18 cellular contexts compared by ENCODE assay signal in the genomic region with DNA sequence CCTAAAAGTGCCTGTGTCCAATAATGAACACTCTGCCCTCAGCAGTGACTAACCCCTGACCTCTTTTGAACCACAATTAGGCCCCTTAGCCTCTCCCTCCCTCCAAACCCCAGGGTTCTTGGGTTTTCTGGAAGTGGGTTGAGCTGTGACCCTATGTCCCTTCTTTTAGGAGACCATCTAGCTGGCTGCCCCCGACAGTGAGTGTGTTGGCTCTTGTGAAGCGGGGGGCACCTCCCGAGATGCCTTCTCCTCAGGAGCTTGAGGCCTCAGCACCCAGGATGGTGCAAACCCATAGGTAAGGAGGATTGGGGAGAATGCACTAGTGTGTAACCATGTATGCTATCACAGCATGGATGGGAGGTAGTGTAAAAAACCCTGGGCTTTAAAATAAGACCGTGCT. TPM values are rescaled to one million over a fixed set of nuclear protein-coding genes. Genes with fewer than 3 reads are reported as not detected.
A peak's percentile ranks its signal among the peaks of the same experiment; 100 is the strongest.
DNase-seq lines count a peak whose midpoint lies in the region; ATAC-seq and TF ChIP-seq lines count a peak whose summit lies in the region.
"Had no signal": no experiment of that assay in that cellular context is flagged by ENCODE, and none has a peak within 500 bp of the region (broad histone marks: within the 10 kb centered on the region; RNA-seq: fewer than 3 reads in every experiment).

No MANE protein-coding gene starts in this region.

- peak; percentile 26 for DNase-seq in activated T-cell treated with anti-CD3 and anti-CD28 coated beads, Interleukin-2, amount 50 U/mL, for 24 hours
- DNase-seq in activated T-cell treated with anti-CD3 and anti-CD28 coated beads for 4 hours, result no peak
- no peak for DNase-seq in activated T-helper 1 cell treated with anti-CD3 and anti-CD28 coated beads, Interleukin-12 subunit alpha, Interleukin-12 subunit beta, Interleukin-2, Interleukin-4 antibody, amounts not matched to agents 30 ng/mL and 10 ng/mL and 1 ng/mL, durations not matched to agents 14 hours and 24 hours and 36 hours (ENCODE audit: low spot score)
- DNase-seq in naive thymus-derived CD4-positive, alpha-beta T cell, result no peak
- DNase-seq in GM23338 (ENCODE audit: low spot score), result no peak
- no peak for DNase-seq in KG1 (lab: John Stamatoyannopoulos, UW)
- DNase-seq in brain microvascular endothelial cell, result no peak
- DNase-seq: CD4-positive, CD25-positive, alpha-beta regulatory T cell; DMS79; KBM-7; MG63; NCI-H1105 treated with DMSO at 0.1 percent for 48 hours; NCI-H187; NCI-H446; NCI-H748 treated with DMSO at 0.1 percent for 48 hours; PC-9; Right ventricle myocardium superior had no signal

- CTCF ChIA-PET in naive thymus-derived CD4-positive, alpha-beta T cell (lab: Charles Lee), result interaction anchor here (1.4 kb wide), 1 partner anchor 10 kb away, joined by 4 read pairs; no protein-coding TSS in a partner anchor

- no peaks in the 10 kb centered on the region for H3K9me2 ChIP-seq in GM23338 (ENCODE audit: insufficient read depth)

- POLR2A ChIA-PET in naive thymus-derived CD4-positive, alpha-beta T cell (lab: Charles Lee), result interaction anchor here (0.6 to 1.2 kb wide), 3 partner anchors 76 to 176 kb away, joined by 3 to 4 read pairs (median 3); no protein-coding TSS in a partner anchor

- peak overlapping the region; percentile 59 for H3K27ac Mint-ChIP-seq in activated T-cell treated with anti-CD3 and anti-CD28 coated beads, Interleukin-2, amount 50 U/mL, for 24 hours
- peak overlapping the region; percentile 66 for H3K27ac Mint-ChIP-seq in activated T-helper 1 cell treated with anti-CD3 and anti-CD28 coated beads, Interleukin-12 subunit alpha, Interleukin-12 subunit beta, Interleukin-2, Interleukin-4 antibody, amounts not matched to agents 30 ng/mL and 10 ng/mL and 1 ng/mL, durations not matched to agents 14 hours and 24 hours and 36 hours
- peak overlapping the region in 5 of 9 donors; percentile 31 to 87 (median 47) for H3K27ac Mint-ChIP-seq in naive thymus-derived CD4-positive, alpha-beta T cell
- no peak overlapping the region for H3K27ac Mint-ChIP-seq in GM23338

- H3K4me1 ChIP-seq in naive thymus-derived CD4-positive, alpha-beta T cell (ENCODE audit: control insufficient read depth in 2 of 2, insufficient read depth in 2 of 2, low read length in 2 of 2), result no peaks in the 10 kb centered on the region
- H3K4me1 ChIP-seq in GM23338 (ENCODE audit: insufficient read depth), result peaks cover 5% of the 10 kb centered on the region; the same call in 1 of the 2 replicates

- H3K9me3 Mint-ChIP-seq in activated T-cell treated with anti-CD3 and anti-CD28 coated beads, Interleukin-2, amount 50 U/mL, for 24 hours, result no peaks in the 10 kb centered on the region
- H3K9me3 Mint-ChIP-seq in activated T-helper 1 cell treated with anti-CD3 and anti-CD28 coated beads, Interleukin-12 subunit alpha, Interleukin-12 subunit beta, Interleukin-2, Interleukin-4 antibody, amounts not matched to agents 30 ng/mL and 10 ng/mL and 1 ng/mL, durations not matched to agents 14 hours and 24 hours and 36 hours, result no peaks in the 10 kb centered on the region
- H3K9me3 Mint-ChIP-seq in naive thymus-derived CD4-positive, alpha-beta T cell, result no peaks in the 10 kb centered on the region
- no peaks in the 10 kb centered on the region for H3K9me3 Mint-ChIP-seq in GM23338
- H3K9me3 Mint-ChIP-seq: CD4-positive, CD25-positive, alpha-beta regulatory T cell had no signal

- intact Hi-C loops in activated T-helper 1 cell treated with anti-CD3 and anti-CD28 coated beads, Interleukin-12 subunit alpha, Interleukin-12 subunit beta, Interleukin-2, Interleukin-4 antibody, amounts not matched to agents 30 ng/mL and 10 ng/mL and 1 ng/mL, durations not matched to agents 14 hours and 24 hours and 36 hours (cut with micrococcal nuclease), result loop anchor here (10.0 kb wide), 2 partner anchors 887 to 1653 kb away; partner anchors contain the start of genes ILF2, NPR1 and PMF1
- intact Hi-C loops in naive thymus-derived CD4-positive, alpha-beta T cell (cut with micrococcal nuclease), result loop anchor here (10.0 kb wide), 2 partner anchors 353 to 587 kb away; partner anchors contain the start of genes CKS1B (in 1 of the 2), RIT1 (in 1 of the 2) and SHC1 (in 1 of the 2)

- no peak overlapping the region for H3K27ac ChIP-seq in naive thymus-derived CD4-positive, alpha-beta T cell (ENCODE audit: low read depth, low read length)
- H3K27ac ChIP-seq in GM23338 (ENCODE audit: low read depth) (no peak overlapping the region), brain microvascular endothelial cell (no peak overlapping the region)
- H3K27ac ChIP-seq: PC-9 had no signal

- H3K4me3 Mint-ChIP-seq in activated T-cell treated with anti-CD3 and anti-CD28 coated beads, Interleukin-2, amount 50 U/mL, for 24 hours, result no peak overlapping the region
- H3K4me3 Mint-ChIP-seq in activated T-helper 1 cell treated with anti-CD3 and anti-CD28 coated beads, Interleukin-12 subunit alpha, Interleukin-12 subunit beta, Interleukin-2, Interleukin-4 antibody, amounts not matched to agents 30 ng/mL and 10 ng/mL and 1 ng/mL, durations not matched to agents 14 hours and 24 hours and 36 hours, result no peak overlapping the region
- no peak overlapping the region for H3K4me3 Mint-ChIP-seq in naive thymus-derived CD4-positive, alpha-beta T cell
- H3K4me3 Mint-ChIP-seq in GM23338, result no peak overlapping the region

- H3K4me3 ChIP-seq in naive thymus-derived CD4-positive, alpha-beta T cell (ENCODE audit: low read length), result no peak overlapping the region
- H3K4me3 ChIP-seq in GM23338, result no peak overlapping the region
- no peak overlapping the region for H3K4me3 ChIP-seq in brain microvascular endothelial cell (ENCODE audit: low read depth, low read length)
- H3K4me3 ChIP-seq: MG63, PC-9 had no signal

- in situ Hi-C loops in brain microvascular endothelial cell (cut with HindIII; ENCODE audit: low pct_ligation_motif_present, low sequenced_read_pairs), result loop anchor here (25.0 kb wide), 1 partner anchor 184 kb away; no protein-coding TSS in a partner anchor

- H3K4me2 ChIP-seq in GM23338, result no peak overlapping the region
- H3K4me2 ChIP-seq: PC-9 had no signal

- no peak for ATAC-seq in naive thymus-derived CD4-positive, alpha-beta T cell
- ATAC-seq in GM23338, result no peak

- peaks cover 17% of the 10 kb centered on the region for H3K4me1 Mint-ChIP-seq in activated T-cell treated with anti-CD3 and anti-CD28 coated beads, Interleukin-2, amount 50 U/mL, for 24 hours (ENCODE audit: low read depth)
- peaks cover 9% of the 10 kb centered on the region for H3K4me1 Mint-ChIP-seq in activated T-helper 1 cell treated with anti-CD3 and anti-CD28 coated beads, Interleukin-12 subunit alpha, Interleukin-12 subunit beta, Interleukin-2, Interleukin-4 antibody, amounts not matched to agents 30 ng/mL and 10 ng/mL and 1 ng/mL, durations not matched to agents 14 hours and 24 hours and 36 hours (ENCODE audit: low read depth)
- H3K4me1 Mint-ChIP-seq in naive thymus-derived CD4-positive, alpha-beta T cell, result peaks cover 6 to 12% (median 8%) of the 10 kb centered on the region in 7 donors
- H3K4me1 Mint-ChIP-seq in GM23338, result peaks cover 9% of the 10 kb centered on the region

- peaks cover 4% of the 10 kb centered on the region for H4K20me1 ChIP-seq in GM23338 (replicated peaks; ENCODE audit: insufficient read depth)

- H3K27me3 ChIP-seq in naive thymus-derived CD4-positive, alpha-beta T cell (ENCODE audit: control insufficient read depth in 2 of 2, insufficient read depth in 2 of 2, low read length in 2 of 2), result no peaks in the 10 kb centered on the region
- H3K27me3 ChIP-seq in GM23338 (ENCODE audit: insufficient read depth), result no peaks in the 10 kb centered on the region
- H3K27me3 ChIP-seq in brain microvascular endothelial cell (replicated peaks), result no peaks in the 10 kb centered on the region
- H3K27me3 ChIP-seq: MG63 had no signal

- no peak overlapping the region for H2AFZ ChIP-seq in GM23338
- H2AFZ ChIP-seq: PC-9 had no signal

- H3K79me2 ChIP-seq in GM23338 (replicated peaks; ENCODE audit: insufficient read depth), result 0 out of 2 replicates have a peak, but pooled peaks cover 5% of the 10 kb centered on the region

- H3K36me3 ChIP-seq in naive thymus-derived CD4-positive, alpha-beta T cell (ENCODE audit: control insufficient read depth in 2 of 3, insufficient read depth in 3 of 3, low read length in 3 of 3), result peaks cover 0 to 21% (median 7%) of the 10 kb centered on the region in 3 experiments
- H3K36me3 ChIP-seq in GM23338 (ENCODE audit: insufficient read depth), result peaks cover 16% of the 10 kb centered on the region
- peaks cover 36% of the 10 kb centered on the region for H3K36me3 ChIP-seq in brain microvascular endothelial cell (replicated peaks)

- H3K9me3 ChIP-seq in naive thymus-derived CD4-positive, alpha-beta T cell (ENCODE audit: control insufficient read depth in 2 of 3, low read length in 3 of 3), result no peaks in the 10 kb centered on the region
- H3K9me3 ChIP-seq: MG63 had no signal

- H3K27me3 Mint-ChIP-seq in activated T-cell treated with anti-CD3 and anti-CD28 coated beads, Interleukin-2, amount 50 U/mL, for 24 hours, result no peaks in the 10 kb centered on the region
- no peaks in the 10 kb centered on the region for H3K27me3 Mint-ChIP-seq in activated T-helper 1 cell treated with anti-CD3 and anti-CD28 coated beads, Interleukin-12 subunit alpha, Interleukin-12 subunit beta, Interleukin-2, Interleukin-4 antibody, amounts not matched to agents 30 ng/mL and 10 ng/mL and 1 ng/mL, durations not matched to agents 14 hours and 24 hours and 36 hours (ENCODE audit: insufficient read depth)
- H3K27me3 Mint-ChIP-seq in naive thymus-derived CD4-positive, alpha-beta T cell, result no peaks in the 10 kb centered on the region
- H3K27me3 Mint-ChIP-seq in GM23338 (ENCODE audit: insufficient read depth, low read depth, poor library complexity), result no peaks in the 10 kb centered on the region
- H3K27me3 Mint-ChIP-seq: CD4-positive, CD25-positive, alpha-beta regulatory T cell had no signal

- TF ChIP-seq CTCF in GM23338 (conservative IDR thresholded peaks at IDR 0.05; ENCODE audit: low read depth in 2 of 2), result no peak
- no peak for TF ChIP-seq CTCF in brain microvascular endothelial cell (IDR thresholded peaks at IDR 0.05; ENCODE audit: low read depth, low read length, missing control alignments)

- peaks cover 18% of the 10 kb centered on the region; the same call in 1 of the 2 replicates for H3F3A ChIP-seq in GM23338 (replicated peaks; ENCODE audit: low read depth)

- H3K36me3 Mint-ChIP-seq in activated T-cell treated with anti-CD3 and anti-CD28 coated beads, Interleukin-2, amount 50 U/mL, for 24 hours (ENCODE audit: low read depth), result peaks cover 46% of the 10 kb centered on the region
- H3K36me3 Mint-ChIP-seq in activated T-helper 1 cell treated with anti-CD3 and anti-CD28 coated beads, Interleukin-12 subunit alpha, Interleukin-12 subunit beta, Interleukin-2, Interleukin-4 antibody, amounts not matched to agents 30 ng/mL and 10 ng/mL and 1 ng/mL, durations not matched to agents 14 hours and 24 hours and 36 hours (ENCODE audit: low read depth), result peaks cover 14% of the 10 kb centered on the region
- peaks cover 0 to 10% (median 3%) of the 10 kb centered on the region in 5 donors for H3K36me3 Mint-ChIP-seq in naive thymus-derived CD4-positive, alpha-beta T cell
- peaks cover 28% of the 10 kb centered on the region for H3K36me3 Mint-ChIP-seq in GM23338 (ENCODE audit: low read depth)

RNA-seq across cellular contexts. Expression of gene RUSC1, which starts 7.3 kb away (rescaled TPM):
- total RNA-seq in activated T-helper 1 cell treated with anti-CD3 and anti-CD28 coated beads, Interleukin-12 subunit alpha, Interleukin-12 subunit beta, Interleukin-2, Interleukin-4 antibody, amounts not matched to agents 30 ng/mL and 10 ng/mL and 1 ng/mL, durations not matched to agents 14 hours and 24 hours and 36 hours, result 28.7 and 34.7 TPM in 2 replicates
- total RNA-seq in naive thymus-derived CD4-positive, alpha-beta T cell, result 10 to 100 TPM; 14.9 to 26.8 (median 15.7) TPM
- 1 to 10 TPM; 6.8 to 7.7 TPM for polyA plus RNA-seq in naive thymus-derived CD4-positive, alpha-beta T cell
- 57.6 and 87.7 TPM in 2 replicates for total RNA-seq in GM23338 (2014; rRNA removed; shearing (Covaris generic))
- 48.2 and 53.4 TPM in 2 replicates for polyA plus RNA-seq in GM23338 (2016; fragmentation: Nextera tagmentation; extraction: Ambion mirVana)

RNA-seq across cellular contexts. Expression of gene FDPS, which starts 19.3 kb away (rescaled TPM):
- 274 and 289 TPM in 2 replicates for total RNA-seq in activated T-helper 1 cell treated with anti-CD3 and anti-CD28 coated beads, Interleukin-12 subunit alpha, Interleukin-12 subunit beta, Interleukin-2, Interleukin-4 antibody, amounts not matched to agents 30 ng/mL and 10 ng/mL and 1 ng/mL, durations not matched to agents 14 hours and 24 hours and 36 hours
- total RNA-seq in naive thymus-derived CD4-positive, alpha-beta T cell, result 100 to 1,000 TPM in 1 of 5 experiments, 10 to 100 TPM in 4; 58.5 to 193 (median 79.0) TPM
- polyA plus RNA-seq in naive thymus-derived CD4-positive, alpha-beta T cell, result 100 to 1,000 TPM in 1 of 2 donors, 10 to 100 TPM in 1; 99.3 to 102 TPM
- 274 and 287 TPM in 2 replicates for total RNA-seq in GM23338 (2014; rRNA removed; shearing (Covaris generic))
- polyA plus RNA-seq in GM23338 (2016; fragmentation: Nextera tagmentation; extraction: Ambion mirVana), result 366 and 373 TPM in 2 replicates

RNA-seq across cellular contexts. Expression of gene PKLR, which starts 26.7 kb away (rescaled TPM):
- total RNA-seq in activated T-helper 1 cell treated with anti-CD3 and anti-CD28 coated beads, Interleukin-12 subunit alpha, Interleukin-12 subunit beta, Interleukin-2, Interleukin-4 antibody, amounts not matched to agents 30 ng/mL and 10 ng/mL and 1 ng/mL, durations not matched to agents 14 hours and 24 hours and 36 hours, result 0.05 and 0.15 TPM in 2 replicates
- not detected for total RNA-seq in naive thymus-derived CD4-positive, alpha-beta T cell
- polyA plus RNA-seq in naive thymus-derived CD4-positive, alpha-beta T cell, result under 1 TPM in 1 of 2 donors, not detected in 1; 0.06 TPM
- 3.3 and 3.7 TPM in 2 replicates for total RNA-seq in GM23338 (2014; rRNA removed; shearing (Covaris generic))
- 1.5 and 2.0 TPM in 2 replicates for polyA plus RNA-seq in GM23338 (2016; fragmentation: Nextera tagmentation; extraction: Ambion mirVana)
- total RNA-seq: A673; CD4-positive, CD25-positive, alpha-beta regulatory T cell; PC-9; Right ventricle myocardium superior had no signal
- polyA plus RNA-seq: CD4-positive, CD25-positive, alpha-beta regulatory T cell had no signal

RNA-seq across cellular contexts. Expression of gene HCN3, which starts 50.7 kb away (rescaled TPM):
- 2.5 and 3.3 TPM in 2 replicates for total RNA-seq in activated T-helper 1 cell treated with anti-CD3 and anti-CD28 coated beads, Interleukin-12 subunit alpha, Interleukin-12 subunit beta, Interleukin-2, Interleukin-4 antibody, amounts not matched to agents 30 ng/mL and 10 ng/mL and 1 ng/mL, durations not matched to agents 14 hours and 24 hours and 36 hours
- 1 to 10 TPM; 1.6 to 3.3 (median 2.8) TPM for total RNA-seq in naive thymus-derived CD4-positive, alpha-beta T cell
- polyA plus RNA-seq in naive thymus-derived CD4-positive, alpha-beta T cell, result under 1 TPM in 1 of 2 donors, not detected in 1; 0.07 TPM
- 3.5 and 4.9 TPM in 2 replicates for total RNA-seq in GM23338 (2014; rRNA removed; shearing (Covaris generic))
- polyA plus RNA-seq in GM23338 (2016; fragmentation: Nextera tagmentation; extraction: Ambion mirVana), result 3.4 and 4.6 TPM in 2 replicates

RNA-seq across cellular contexts. Expression of gene CLK2, which starts 54.7 kb away (rescaled TPM):
- 87.0 and 91.6 TPM in 2 replicates for total RNA-seq in activated T-helper 1 cell treated with anti-CD3 and anti-CD28 coated beads, Interleukin-12 subunit alpha, Interleukin-12 subunit beta, Interleukin-2, Interleukin-4 antibody, amounts not matched to agents 30 ng/mL and 10 ng/mL and 1 ng/mL, durations not matched to agents 14 hours and 24 hours and 36 hours
- 100 to 1,000 TPM in 2 of 5 experiments, 10 to 100 TPM in 3; 72.2 to 137 (median 94.7) TPM for total RNA-seq in naive thymus-derived CD4-positive, alpha-beta T cell
- 10 to 100 TPM; 16.7 to 31.0 TPM for polyA plus RNA-seq in naive thymus-derived CD4-positive, alpha-beta T cell
- 40.4 and 54.6 TPM in 2 replicates for total RNA-seq in GM23338 (2014; rRNA removed; shearing (Covaris generic))
- 23.9 and 27.2 TPM in 2 replicates for polyA plus RNA-seq in GM23338 (2016; fragmentation: Nextera tagmentation; extraction: Ambion mirVana)
